16 cellular contexts compared by ENCODE assay signal in the genomic region with DNA sequence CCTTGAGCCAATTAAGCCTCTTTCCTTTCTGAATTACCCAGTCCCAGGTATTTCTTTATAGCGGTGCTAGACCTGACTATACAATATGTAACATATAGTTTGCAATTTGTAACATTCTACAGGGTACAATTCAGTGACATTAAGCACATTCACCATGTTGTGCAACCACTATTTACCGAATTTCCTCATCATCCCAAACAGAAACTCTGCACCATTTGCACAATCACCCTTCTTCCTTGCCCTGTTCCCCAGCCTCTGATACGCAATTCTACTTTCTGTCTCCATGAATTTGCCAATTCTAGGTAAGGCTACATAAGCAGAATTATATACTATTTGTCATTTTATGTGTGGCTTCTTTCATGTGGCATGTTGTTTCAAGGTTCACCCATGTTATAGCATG. TPM values are rescaled to one million over a fixed set of nuclear protein-coding genes. Genes with fewer than 3 reads are reported as not detected.
DNase-seq lines count a peak whose midpoint lies in the region; ATAC-seq and TF ChIP-seq lines count a peak whose summit lies in the region.
"Had no signal": no experiment of that assay in that cellular context is flagged by ENCODE, and none has a peak within 500 bp of the region (broad histone marks: within the 10 kb centered on the region; RNA-seq: fewer than 3 reads in every experiment).

No MANE protein-coding gene starts in this region.

- peak; percentile 25 for ATAC-seq in left lung

- peak; percentile 40 to 56 for TF ChIP-seq EP300 in tibial nerve (IDR thresholded peaks at IDR 0.05)

- H3K4me3 ChIP-seq in HL-60 (replicated peaks; ENCODE audit: insufficient read depth, low read length) (no peak overlapping the region), NB4 (ENCODE audit: low read depth, low read length) (no peak overlapping the region), left lung (no peak overlapping the region), tibial nerve (no peak overlapping the region)
- H3K4me3 ChIP-seq: BLaER1, Peyer's patch had no signal

- DNase-seq in HL-60 (ENCODE audit: low read depth in 1 of 2, low spot score in 1 of 2) (peak; percentile 76 to 91), NB4 (ENCODE audit: low read depth) (peak; percentile 75), left lung (no peak), tibial nerve (ENCODE audit: low spot score in 2 of 2) (no peak), HCEC 1CT (no peak), SHP77 treated with DMSO at 0.1 percent for 48 hours (lab: John Stamatoyannopoulos, UW) (no peak)
- no peak for DNase-seq in stimulated activated CD4-positive, alpha-beta T cell treated with anti-CD3 and anti-CD28 coated beads, Interleukin-15, amount 100 ng/mL, for 24 hours
- DNase-seq: DMS 273 treated with DMSO at 0.1 percent for 48 hours, H7, NCI-H1092 treated with DMSO at 0.1 percent for 48 hours, NCI-H187, NCI-H446, Peyer's patch, Right ventricle myocardium superior had no signal

- H3K4me1 ChIP-seq in left lung (peaks cover 0 to 60% of the 10 kb centered on the region in 2 donors), tibial nerve (no peaks in the 10 kb centered on the region)
- H3K4me1 ChIP-seq: BLaER1, Peyer's patch had no signal

- no peak for TF ChIP-seq POLR2A in NB4 (IDR thresholded peaks at IDR 0.05; ENCODE audit: extremely low read depth, insufficient read length)
- no peak for TF ChIP-seq POLR2A in tibial nerve (IDR thresholded peaks at IDR 0.05)

- H3K27ac ChIP-seq in HL-60 (replicated peaks) (peak overlapping the region; percentile 61), left lung (peak overlapping the region in 1 of 2 donors; percentile 88), tibial nerve (no peak overlapping the region)
- H3K27ac ChIP-seq: BLaER1, Peyer's patch had no signal

- TF ChIP-seq CTCF in HL-60 (IDR thresholded peaks at IDR 0.05; ENCODE audit: insufficient read depth, low read length), result no peak
- no peak for TF ChIP-seq CTCF in NB4 (IDR thresholded peaks at IDR 0.05; ENCODE audit: low read depth, low read length)
- no peak for TF ChIP-seq CTCF in left lung (IDR thresholded peaks at IDR 0.05)
- no peak for TF ChIP-seq CTCF in tibial nerve (IDR thresholded peaks at IDR 0.05)

- H3K36me3 ChIP-seq in left lung (no peaks in the 10 kb centered on the region), tibial nerve (no peaks in the 10 kb centered on the region)
- H3K36me3 ChIP-seq: BLaER1, Peyer's patch had no signal

- intact Hi-C loops in left lung (cut with DNase I), result no loop called here

- no peaks in the 10 kb centered on the region for H3K9me3 ChIP-seq in left lung
- no peaks in the 10 kb centered on the region for H3K9me3 ChIP-seq in tibial nerve
- H3K9me3 ChIP-seq: BLaER1, Peyer's patch had no signal

- WGBS in tibial nerve, 2 donors, result 51 to 65% methylated on average over 3 of the region's 3 CpGs

- H3K27me3 ChIP-seq in HL-60 (ENCODE audit: insufficient read depth, poor library complexity, severe bottlenecking), result no peaks in the 10 kb centered on the region
- peaks cover 0 to 18% of the 10 kb centered on the region in 2 donors for H3K27me3 ChIP-seq in left lung
- H3K27me3 ChIP-seq in tibial nerve, result no peaks in the 10 kb centered on the region
- H3K27me3 ChIP-seq: BLaER1, Peyer's patch had no signal

RNA-seq across cellular contexts. Expression of gene SIGLEC10, which starts 13.7 kb away (rescaled TPM):
- total RNA-seq in left lung (100 to 1,000 TPM in 1 of 2 donors, 1 to 10 TPM in 1; 5.2 to 119 TPM), tibial nerve (10 to 100 TPM in 2 of 4 donors, 1 to 10 TPM in 2; 2.1 to 21.9 (median 7.3) TPM)
- total RNA-seq: H7, LHCN-M2 had no signal

RNA-seq across cellular contexts. Expression of gene SIGLEC8, which starts 27.1 kb away (rescaled TPM):
- total RNA-seq in left lung, result under 1 TPM; 0.87 to 0.99 TPM
- total RNA-seq in tibial nerve, result 1 to 10 TPM in 1 of 4 donors, under 1 TPM in 3; 0.20 to 5.5 (median 0.87) TPM
- total RNA-seq: H7, LHCN-M2 had no signal

RNA-seq across cellular contexts. Expression of gene C19orf84, which starts 40.7 kb away (rescaled TPM):
- total RNA-seq in left lung (under 1 TPM in 1 of 2 donors, not detected in 1; 0.29 TPM), tibial nerve (under 1 TPM in 1 of 4 donors, not detected in 3; 0.63 TPM)
- total RNA-seq: LHCN-M2, Peyer's patch, Right ventricle myocardium superior had no signal

RNA-seq across cellular contexts. Expression of gene LIM2, which starts 43.4 kb away (rescaled TPM):
- total RNA-seq in left lung (not detected), tibial nerve (not detected)
- total RNA-seq: H7, LHCN-M2, Peyer's patch, Right ventricle myocardium superior had no signal

RNA-seq across cellular contexts. Expression of gene CEACAM18, which starts 47.2 kb away (rescaled TPM):
- not detected for total RNA-seq in left lung
- not detected for total RNA-seq in tibial nerve
- total RNA-seq: H7, LHCN-M2, Right ventricle myocardium superior had no signal

Comparison
In these comparisons a context has a peak if more than half of its experiments do, and no peak if none do; other contexts are left out.
1. DNase-seq: peak in HL-60 (2 of 2) and NB4 (single experiment); none in left lung (0 of 2), tibial nerve (0 of 2), HCEC 1CT (single experiment), stimulated activated CD4-positive, alpha-beta T cell treated with anti-CD3 and anti-CD28 coated beads, Interleukin-15, amount 100 ng/mL, for 24 hours (single experiment) and SHP77 treated with DMSO at 0.1 percent for 48 hours (single experiment).